25 cellular contexts compared by ENCODE assay signal in the genomic region with DNA sequence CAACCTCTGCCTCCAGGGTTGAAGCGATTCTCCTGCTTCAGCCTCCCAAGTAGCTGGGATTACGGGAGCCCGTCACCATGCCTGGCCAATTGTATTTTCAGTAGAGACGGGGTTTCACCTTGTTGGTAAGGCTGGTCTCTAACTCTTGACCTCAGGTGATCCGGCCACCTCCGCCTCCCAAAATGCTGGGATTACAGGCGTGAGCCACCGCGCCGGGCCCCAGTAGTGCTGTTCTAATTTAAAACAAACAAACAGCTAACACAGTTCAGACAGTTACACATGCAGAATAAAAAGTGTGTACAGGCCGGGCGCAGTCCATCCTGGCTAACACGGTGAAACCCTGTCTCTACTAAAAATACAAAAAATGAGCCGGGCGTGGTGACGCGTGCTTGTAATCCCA. TPM values are rescaled to one million over a fixed set of nuclear protein-coding genes. Genes with fewer than 3 reads are reported as not detected.
"Had no signal": no experiment of that assay in that cellular context is flagged by ENCODE, and none has a peak within 500 bp of the region (broad histone marks: within the 10 kb centered on the region; RNA-seq: fewer than 3 reads in every experiment).

No MANE protein-coding gene starts in this region.

- H3K4me3 ChIP-seq: ascending aorta, cardiac muscle cell had no signal

- H3K9me3 ChIP-seq: ascending aorta, gastroesophageal sphincter, vagina had no signal

- H3K36me3 Mint-ChIP-seq: activated naive CD8-positive, alpha-beta T cell; memory B cell; type B pancreatic cell had no signal

- H3K9me3 Mint-ChIP-seq: brain; memory B cell; naive thymus-derived CD8-positive, alpha-beta T cell; stimulated activated naive CD8-positive, alpha-beta T cell treated with anti-CD3 and anti-CD28 coated beads, Interleukin-15, amount 100 ng/mL, for 72 hours; type B pancreatic cell had no signal

- H3K4me3 Mint-ChIP-seq: brain, type B pancreatic cell had no signal

- ATAC-seq: gastroesophageal sphincter; naive thymus-derived CD8-positive, alpha-beta T cell; stimulated activated naive CD8-positive, alpha-beta T cell treated with anti-CD3 and anti-CD28 coated beads, Interleukin-15, amount 100 ng/mL, for 72 hours had no signal

- H3K27ac Mint-ChIP-seq: activated naive CD8-positive, alpha-beta T cell; stimulated activated naive CD8-positive, alpha-beta T cell treated with anti-CD3 and anti-CD28 coated beads, Interleukin-15, amount 100 ng/mL, for 72 hours; type B pancreatic cell had no signal

- H3K27me3 Mint-ChIP-seq: activated naive CD8-positive, alpha-beta T cell; brain; memory B cell; naive thymus-derived CD8-positive, alpha-beta T cell; stimulated activated naive CD8-positive, alpha-beta T cell treated with anti-CD3 and anti-CD28 coated beads, Interleukin-15, amount 100 ng/mL, for 72 hours; type B pancreatic cell had no signal

- DNase-seq: activated CD4-positive, alpha-beta T cell treated with anti-CD3 and anti-CD28 coated beads for 48 hours; activated CD4-positive, alpha-beta T cell treated with anti-CD3 and anti-CD28 coated beads, Interleukin-2, amount 50 U/mL, for 48 hours; activated CD8-positive, alpha-beta memory T cell treated with anti-CD3 and anti-CD28 coated beads for 24 hours; activated T-cell treated with anti-CD3 and anti-CD28 coated beads, Interleukin-2, amount 50 U/mL, for 1 hour; cerebellar nuclear complex; cortex of kidney; hippocampal formation; kidney; naive thymus-derived CD8-positive, alpha-beta T cell; right cardiac atrium; stimulated activated CD4-positive, alpha-beta T cell treated with anti-CD3 and anti-CD28 coated beads, Interleukin-2, amount 100 ng/mL, for 48 hours; stimulated activated naive CD8-positive, alpha-beta T cell treated with anti-CD3 and anti-CD28 coated beads, Interleukin-15, amount 100 ng/mL, for 72 hours; substantia nigra; T-helper 1 cell had no signal

- H3K4me1 Mint-ChIP-seq: brain had no signal

- H3K27me3 ChIP-seq: ascending aorta, cardiac muscle cell, gastroesophageal sphincter, vagina had no signal

- H3K36me3 ChIP-seq: vagina had no signal

- H3K27ac ChIP-seq: ascending aorta, cardiac muscle cell, gastroesophageal sphincter had no signal

RNA-seq across cellular contexts. Expression of a gene that starts 35.6 kb away (rescaled TPM):
- total RNA-seq: ascending aorta; endothelial cell of umbilical vein; kidney; lower leg skin; naive thymus-derived CD8-positive, alpha-beta T cell; omental fat pad; right cardiac atrium had no signal
